Comparison of ENCODE assay signal across 1 cellular context in the genomic region with DNA sequence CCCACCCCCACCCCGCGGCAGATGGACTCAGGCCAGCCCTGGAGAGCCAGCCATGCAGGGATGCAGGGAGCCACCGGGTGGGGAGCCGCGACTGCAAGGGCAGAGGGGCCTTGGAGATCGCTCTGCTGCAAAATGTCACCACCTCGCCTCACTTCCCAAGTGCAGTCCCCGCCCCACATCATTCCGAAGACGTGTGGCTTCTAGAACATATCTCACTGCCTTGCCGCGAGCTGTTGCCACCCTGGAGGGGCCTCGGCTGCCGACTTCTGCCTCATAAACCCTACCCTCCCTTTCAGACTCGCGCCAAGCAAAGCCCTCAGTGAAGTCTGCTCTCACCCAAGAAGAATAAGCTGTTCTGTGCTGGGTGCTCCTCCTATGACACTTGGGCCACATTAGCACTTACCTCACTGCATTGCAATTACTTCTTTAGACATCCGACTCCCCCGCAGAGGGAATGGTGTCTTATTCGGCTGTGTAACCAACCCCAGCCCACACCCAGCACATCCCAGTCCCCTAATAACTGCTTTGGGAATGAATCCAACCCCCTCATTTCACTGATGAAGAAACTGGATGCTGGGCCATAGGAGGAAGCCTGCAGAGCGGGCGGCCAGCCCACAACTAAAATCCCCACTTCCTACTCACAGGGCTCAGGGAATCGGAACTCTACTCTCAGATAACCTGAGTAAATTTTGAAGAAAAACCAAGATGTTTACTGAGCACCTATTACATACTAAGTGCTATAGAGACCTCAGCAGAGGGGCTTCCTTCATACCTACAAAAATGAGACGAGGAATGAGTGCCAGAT.
TF ChIP-seq lines count a peak whose summit lies in the region.

No MANE protein-coding gene starts in this region.

TF ChIP-seq in H1, 55 proteins besides CTCF, POLR2A, EP300 and RAD21 (continued from another document):
- TF ChIP-seq RFX5 (IDR thresholded peaks at IDR 0.05; ENCODE audit: borderline replicate concordance, low read depth, low read length) (no peak), SIX5 (IDR thresholded peaks at IDR 0.05; ENCODE audit: low read depth, low read length) (no peak), CREB1 (IDR thresholded peaks at IDR 0.05) (no peak), SP4 (IDR thresholded peaks at IDR 0.05; ENCODE audit: low read length) (no peak), CEBPB (IDR thresholded peaks at IDR 0.05; ENCODE audit: low read depth, low read length) (no peak), CBX5 (IDR thresholded peaks at IDR 0.05; ENCODE audit: low read depth, low read length) (no peak), TAF7 (optimal IDR thresholded peaks at IDR 0.05; ENCODE audit: borderline replicate concordance, low read depth, low read length) (no peak), SUZ12 (IDR thresholded peaks at IDR 0.05; ENCODE audit: low read length) (no peak)
TF ChIP-seq in H1: peak in this region for 0.
